In genomic region chr11:93234602-93235207, GRCh38 we compare ENCODE assay signal across 9 cellular contexts. TPM values are rescaled to one million over a fixed set of nuclear protein-coding genes. Genes with fewer than 3 reads are reported as not detected.
DNase-seq lines count a peak whose midpoint lies in the region; ATAC-seq lines count a peak whose summit lies in the region.
"Had no signal": no experiment of that assay in that cellular context is flagged by ENCODE, and none has a peak within 500 bp of the region (broad histone marks: within the 10 kb centered on the region; RNA-seq: fewer than 3 reads in every experiment).

No MANE protein-coding gene starts in this region.

- intact Hi-C loops in right cardiac atrium (cut with DNase I) (loop anchor here (2.0 to 10.0 kb wide), 7 partner anchors 303 to 418 kb away; partner anchors contain the start of gene SMCO4 (in 2 of the 4)), sciatic nerve (cut with DNase I) (loop anchor here (10.0 kb wide), 2 partner anchors 310 to 420 kb away; partner anchors contain the start of gene SMCO4)

- H3K27me3 ChIP-seq in right cardiac atrium (ENCODE audit: control insufficient read depth, insufficient read depth), result no peaks in the 10 kb centered on the region
- H3K27me3 ChIP-seq: BLaER1 treated with 17β-estradiol and CSF1 and Interleukin-3, amounts not matched to agents 10 nM and 100 nM had no signal

- H3K9me3 ChIP-seq in right cardiac atrium (ENCODE audit: control insufficient read depth, low read length), result no peaks in the 10 kb centered on the region
- H3K9me3 ChIP-seq: BLaER1 treated with 17β-estradiol and CSF1 and Interleukin-3, amounts not matched to agents 10 nM and 100 nM had no signal

- WGBS in right cardiac atrium, result 22% methylated on average over 4 of the region's 4 CpGs

- no peak overlapping the region for H3K4me3 ChIP-seq in right cardiac atrium (ENCODE audit: low read length)
- H3K4me3 ChIP-seq: BLaER1 treated with 17β-estradiol and CSF1 and Interleukin-3, amounts not matched to agents 10 nM and 100 nM had no signal

- no peak overlapping the region for H3K27ac ChIP-seq in right cardiac atrium (ENCODE audit: low read length)
- H3K27ac ChIP-seq: BLaER1 treated with 17β-estradiol and CSF1 and Interleukin-3, amounts not matched to agents 10 nM and 100 nM had no signal

- peak; percentile 53 for DNase-seq in activated gamma-delta T cell treated with Interleukin-2 at 50 U/mL for 16 hours
- no peak for DNase-seq in activated gamma-delta T cell (lab: John Stamatoyannopoulos, UW)
- peak; percentile 86 for DNase-seq in NCI-H1436 (lab: John Stamatoyannopoulos, UW)
- DNase-seq in T follicular helper cell (ENCODE audit: low read depth), result peak; percentile 61
- peak in 55 of 58 donors; percentile 6 to 87 (median 61) for DNase-seq in anterior cingulate cortex (lab: John Stamatoyannopoulos, UW)
- DNase-seq in right cardiac atrium, result peak; percentile 62 to 89 (median 79)
- DNase-seq in sciatic nerve (ENCODE audit: low spot score), result peak; percentile 83

- H3K4me1 ChIP-seq in right cardiac atrium (ENCODE audit: control insufficient read depth, insufficient read depth, low read length), result no peaks in the 10 kb centered on the region

- ATAC-seq in HG02884 (IDR thresholded peaks at IDR 0.05; ENCODE audit: unreplicated experiment) (peak; percentile 99), right cardiac atrium (peak; percentile 95 to 98), sciatic nerve (peak; percentile 95)

RNA-seq across cellular contexts. Expression of gene SLC36A4, which starts 36.9 kb away (rescaled TPM):
- total RNA-seq in right cardiac atrium, result 10 to 100 TPM; 11.4 to 15.1 (median 12.3) TPM
- 6.5 TPM for polyA plus RNA-seq in right cardiac atrium
- 16.1 TPM for total RNA-seq in sciatic nerve
